Comparison of ENCODE assay signal across 1 cellular context in the genomic region with DNA sequence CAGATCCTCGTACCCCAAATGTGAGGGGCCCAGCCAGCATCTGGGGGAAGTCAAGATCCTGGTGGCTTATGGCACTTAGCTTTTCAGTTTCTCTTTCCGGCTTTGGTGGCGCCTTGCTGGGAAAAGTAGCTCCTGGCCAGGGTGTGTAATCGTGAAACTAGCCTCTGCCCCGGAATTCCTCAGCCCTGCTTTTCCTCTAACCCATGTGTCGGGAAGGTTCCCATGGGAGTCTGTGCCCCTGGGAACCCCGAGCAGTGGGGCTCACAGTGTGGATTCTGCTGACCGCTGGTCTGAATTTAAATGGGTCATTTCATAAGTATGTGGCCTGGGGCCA.
TF ChIP-seq lines count a peak whose summit lies in the region.

No MANE protein-coding gene starts in this region.

TF ChIP-seq in liver, 16 proteins besides CTCF, POLR2A, EP300 and RAD21 (continued from another document):
- TF ChIP-seq RXRA (IDR thresholded peaks at IDR 0.05) (peak; percentile 39 to 74), FOXA1 (IDR thresholded peaks at IDR 0.05) (no peak), HNF4A (conservative IDR thresholded peaks at IDR 0.05) (peak in 1 of 2 donors; percentile 22), GABPA (IDR thresholded peaks at IDR 0.05 in 1 of 2, conservative IDR thresholded peaks at IDR 0.05 in 1 of 2) (no peak), JUND (IDR thresholded peaks at IDR 0.05) (no peak), EGR1 (IDR thresholded peaks at IDR 0.05; ENCODE audit: low read depth in 2 of 2) (no peak), YY1 (IDR thresholded peaks at IDR 0.05) (no peak), MAX (IDR thresholded peaks at IDR 0.05) (no peak), SP1 (IDR thresholded peaks at IDR 0.05) (peak; percentile 29)
- TF ChIP-seq, protein P1, sequence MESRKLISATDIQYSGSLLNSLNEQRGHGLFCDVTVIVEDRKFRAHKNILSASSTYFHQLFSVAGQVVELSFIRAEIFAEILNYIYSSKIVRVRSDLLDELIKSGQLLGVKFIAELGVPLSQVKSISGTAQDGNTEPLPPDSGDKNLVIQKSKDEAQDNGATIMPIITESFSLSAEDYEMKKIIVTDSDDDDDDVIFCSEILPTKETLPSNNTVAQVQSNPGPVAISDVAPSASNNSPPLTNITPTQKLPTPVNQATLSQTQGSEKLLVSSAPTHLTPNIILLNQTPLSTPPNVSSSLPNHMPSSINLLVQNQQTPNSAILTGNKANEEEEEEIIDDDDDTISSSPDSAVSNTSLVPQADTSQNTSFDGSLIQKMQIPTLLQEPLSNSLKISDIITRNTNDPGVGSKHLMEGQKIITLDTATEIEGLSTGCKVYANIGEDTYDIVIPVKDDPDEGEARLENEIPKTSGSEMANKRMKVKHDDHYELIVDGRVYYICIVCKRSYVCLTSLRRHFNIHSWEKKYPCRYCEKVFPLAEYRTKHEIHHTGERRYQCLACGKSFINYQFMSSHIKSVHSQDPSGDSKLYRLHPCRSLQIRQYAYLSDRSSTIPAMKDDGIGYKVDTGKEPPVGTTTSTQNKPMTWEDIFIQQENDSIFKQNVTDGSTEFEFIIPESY (IDR thresholded peaks at IDR 0.05) = no peak
- TF ChIP-seq, protein P2, sequence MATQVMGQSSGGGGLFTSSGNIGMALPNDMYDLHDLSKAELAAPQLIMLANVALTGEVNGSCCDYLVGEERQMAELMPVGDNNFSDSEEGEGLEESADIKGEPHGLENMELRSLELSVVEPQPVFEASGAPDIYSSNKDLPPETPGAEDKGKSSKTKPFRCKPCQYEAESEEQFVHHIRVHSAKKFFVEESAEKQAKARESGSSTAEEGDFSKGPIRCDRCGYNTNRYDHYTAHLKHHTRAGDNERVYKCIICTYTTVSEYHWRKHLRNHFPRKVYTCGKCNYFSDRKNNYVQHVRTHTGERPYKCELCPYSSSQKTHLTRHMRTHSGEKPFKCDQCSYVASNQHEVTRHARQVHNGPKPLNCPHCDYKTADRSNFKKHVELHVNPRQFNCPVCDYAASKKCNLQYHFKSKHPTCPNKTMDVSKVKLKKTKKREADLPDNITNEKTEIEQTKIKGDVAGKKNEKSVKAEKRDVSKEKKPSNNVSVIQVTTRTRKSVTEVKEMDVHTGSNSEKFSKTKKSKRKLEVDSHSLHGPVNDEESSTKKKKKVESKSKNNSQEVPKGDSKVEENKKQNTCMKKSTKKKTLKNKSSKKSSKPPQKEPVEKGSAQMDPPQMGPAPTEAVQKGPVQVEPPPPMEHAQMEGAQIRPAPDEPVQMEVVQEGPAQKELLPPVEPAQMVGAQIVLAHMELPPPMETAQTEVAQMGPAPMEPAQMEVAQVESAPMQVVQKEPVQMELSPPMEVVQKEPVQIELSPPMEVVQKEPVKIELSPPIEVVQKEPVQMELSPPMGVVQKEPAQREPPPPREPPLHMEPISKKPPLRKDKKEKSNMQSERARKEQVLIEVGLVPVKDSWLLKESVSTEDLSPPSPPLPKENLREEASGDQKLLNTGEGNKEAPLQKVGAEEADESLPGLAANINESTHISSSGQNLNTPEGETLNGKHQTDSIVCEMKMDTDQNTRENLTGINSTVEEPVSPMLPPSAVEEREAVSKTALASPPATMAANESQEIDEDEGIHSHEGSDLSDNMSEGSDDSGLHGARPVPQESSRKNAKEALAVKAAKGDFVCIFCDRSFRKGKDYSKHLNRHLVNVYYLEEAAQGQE (IDR thresholded peaks at IDR 0.05) = peak; percentile 7
